22 cellular contexts compared by ENCODE assay signal in the genomic region with DNA sequence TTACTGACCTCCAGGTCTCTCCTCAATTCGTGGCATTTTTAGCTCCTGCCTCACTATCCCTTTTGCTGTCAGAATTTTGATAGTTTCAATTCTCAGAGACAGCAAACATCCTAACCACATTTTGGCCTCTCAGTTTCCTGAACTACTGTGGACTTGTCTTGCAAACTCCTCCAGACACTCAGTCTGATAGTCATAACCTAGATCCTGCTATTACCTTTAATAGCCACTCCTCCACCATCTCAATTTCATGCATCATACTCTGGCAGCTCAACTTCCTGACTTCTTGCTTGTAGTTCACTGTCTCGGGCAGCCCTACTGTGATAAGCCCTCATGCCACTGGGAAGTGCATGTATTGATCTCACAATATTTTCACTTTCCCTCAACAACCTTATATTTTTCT.
"Had no signal": no experiment of that assay in that cellular context is flagged by ENCODE, and none has a peak within 500 bp of the region (broad histone marks: within the 10 kb centered on the region; RNA-seq: fewer than 3 reads in every experiment).

No MANE protein-coding gene starts in this region.

- H3K4me3 Mint-ChIP-seq: activated CD4-positive, alpha-beta memory T cell treated with anti-CD3 and anti-CD28 coated beads for 36 hours; activated CD4-positive, alpha-beta T cell treated with anti-CD3 and anti-CD28 coated beads, Interleukin-2, amount 10 ng/mL, durations not matched to agents 7 days and 5 days; activated naive CD4-positive, alpha-beta T cell treated with anti-CD3 and anti-CD28 coated beads, Interleukin-2, amount 10 ng/mL, durations not matched to agents 7 days and 5 days; activated naive CD8-positive, alpha-beta T cell treated with anti-CD3 and anti-CD28 coated beads for 36 hours; activated T-cell treated with anti-CD3 and anti-CD28 coated beads, Interleukin-2, amount 50 U/mL, for 4 hours had no signal

- H3K4me3 ChIP-seq: cardiac muscle cell had no signal

- H3K27me3 ChIP-seq: brain microvascular endothelial cell, cardiac muscle cell had no signal

- ATAC-seq: activated T-cell treated with anti-CD3 and anti-CD28 coated beads, Interleukin-2, amount 50 U/mL, for 4 hours had no signal

- H3K9me3 Mint-ChIP-seq: activated CD4-positive, alpha-beta memory T cell treated with anti-CD3 and anti-CD28 coated beads for 36 hours; activated CD4-positive, alpha-beta T cell treated with anti-CD3 and anti-CD28 coated beads, Interleukin-2, amount 10 ng/mL, durations not matched to agents 7 days and 5 days; activated naive CD4-positive, alpha-beta T cell treated with anti-CD3 and anti-CD28 coated beads, Interleukin-2, amount 10 ng/mL, durations not matched to agents 7 days and 5 days had no signal

- H3K36me3 ChIP-seq: brain microvascular endothelial cell, cardiac muscle cell had no signal

- H3K36me3 Mint-ChIP-seq: activated CD4-positive, alpha-beta memory T cell treated with anti-CD3 and anti-CD28 coated beads for 36 hours; activated naive CD4-positive, alpha-beta T cell treated with anti-CD3 and anti-CD28 coated beads, Interleukin-2, amount 10 ng/mL, durations not matched to agents 7 days and 5 days; activated naive CD8-positive, alpha-beta T cell treated with anti-CD3 and anti-CD28 coated beads for 36 hours had no signal

- H3K27me3 Mint-ChIP-seq: activated CD4-positive, alpha-beta memory T cell treated with anti-CD3 and anti-CD28 coated beads for 36 hours; activated CD4-positive, alpha-beta T cell treated with anti-CD3 and anti-CD28 coated beads, Interleukin-2, amount 10 ng/mL, durations not matched to agents 7 days and 5 days; activated naive CD4-positive, alpha-beta T cell treated with anti-CD3 and anti-CD28 coated beads, Interleukin-2, amount 10 ng/mL, durations not matched to agents 7 days and 5 days; activated naive CD8-positive, alpha-beta T cell treated with anti-CD3 and anti-CD28 coated beads for 36 hours had no signal

- H3K27ac ChIP-seq: brain microvascular endothelial cell, cardiac muscle cell, VCaP had no signal

- H3K4me1 Mint-ChIP-seq: activated CD4-positive, alpha-beta T cell treated with anti-CD3 and anti-CD28 coated beads, Interleukin-2, amount 10 ng/mL, durations not matched to agents 7 days and 5 days; activated naive CD4-positive, alpha-beta T cell treated with anti-CD3 and anti-CD28 coated beads, Interleukin-2, amount 10 ng/mL, durations not matched to agents 7 days and 5 days; activated naive CD8-positive, alpha-beta T cell treated with anti-CD3 and anti-CD28 coated beads for 36 hours had no signal

- DNase-seq: activated CD4-positive, alpha-beta memory T cell treated with anti-CD3 and anti-CD28 coated beads for 36 hours; activated CD4-positive, alpha-beta T cell treated with anti-CD3 and anti-CD28 coated beads, Interleukin-2, amount 10 ng/mL, durations not matched to agents 7 days and 5 days; activated CD4-positive, CD25-positive, alpha-beta regulatory T cell; activated CD8-positive, alpha-beta memory T cell treated with anti-CD3 and anti-CD28 coated beads for 24 hours; activated gamma-delta T cell; activated naive CD4-positive, alpha-beta T cell treated with anti-CD3 and anti-CD28 coated beads, Interleukin-2, amount 10 ng/mL, durations not matched to agents 7 days and 5 days; activated naive CD8-positive, alpha-beta T cell treated with anti-CD3 and anti-CD28 coated beads for 36 hours; activated T-cell treated with anti-CD3 and anti-CD28 coated beads, Interleukin-2, amount 50 U/mL, for 4 hours; brain microvascular endothelial cell; NCI-H1092 treated with DMSO at 0.1 percent for 48 hours; NCI-H1417 treated with DMSO at 0.1 percent for 48 hours; NCI-H1694; NCI-H2029; NCI-H2107; NCI-H2171 treated with DMSO at 0.1 percent for 48 hours; NCI-H345; NCI-H510A; NCI-H526 treated with DMSO at 0.1 percent for 48 hours; SHP77 treated with DMSO at 0.1 percent for 48 hours; T-helper 1 cell had no signal

- H3K27ac Mint-ChIP-seq: activated CD4-positive, alpha-beta memory T cell treated with anti-CD3 and anti-CD28 coated beads for 36 hours; activated CD4-positive, alpha-beta T cell treated with anti-CD3 and anti-CD28 coated beads, Interleukin-2, amount 10 ng/mL, durations not matched to agents 7 days and 5 days; activated naive CD4-positive, alpha-beta T cell treated with anti-CD3 and anti-CD28 coated beads, Interleukin-2, amount 10 ng/mL, durations not matched to agents 7 days and 5 days; activated naive CD8-positive, alpha-beta T cell treated with anti-CD3 and anti-CD28 coated beads for 36 hours had no signal
